ENCODE assay signal across 9 cellular contexts in the genomic region with DNA sequence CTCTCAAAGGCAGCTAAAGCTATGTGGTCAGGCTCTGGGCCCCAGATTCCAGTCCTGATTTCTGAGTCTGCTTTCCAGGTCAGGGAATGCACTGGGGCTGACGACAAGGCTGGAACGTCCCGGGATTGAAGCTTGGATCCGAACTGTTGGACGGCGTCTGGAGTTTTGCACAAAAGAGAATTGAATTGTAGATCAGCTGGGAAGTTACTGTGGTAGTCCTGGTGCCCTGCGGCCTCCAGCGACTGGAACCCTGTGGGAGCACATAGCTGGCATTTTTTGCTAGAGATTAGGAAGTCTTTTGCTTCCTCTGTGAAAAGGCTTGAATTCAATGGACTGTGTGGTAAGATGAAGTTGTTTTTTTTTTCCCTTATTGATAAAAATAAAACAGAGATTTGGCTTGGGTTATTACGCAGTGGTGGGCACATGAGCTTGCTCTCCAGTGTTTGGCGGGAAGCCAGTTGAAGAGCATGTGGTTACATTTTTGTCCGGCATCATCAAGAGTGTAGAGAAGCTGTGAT. TPM values are rescaled to one million over a fixed set of nuclear protein-coding genes. Genes with fewer than 3 reads are reported as not detected.
DNase-seq lines count a peak whose midpoint lies in the region; ATAC-seq and TF ChIP-seq lines count a peak whose summit lies in the region.
"Had no signal": no experiment of that assay in that cellular context is flagged by ENCODE, and none has a peak within 500 bp of the region (broad histone marks: within the 10 kb centered on the region; RNA-seq: fewer than 3 reads in every experiment).

A gene (plus strand): TSS at position 51 of the 518 bp plus-strand sequence.

- H3K27me3 ChIP-seq in adipocyte (replicated peaks; ENCODE audit: control insufficient read depth, insufficient read depth, low read length) (no peaks in the 10 kb centered on the region), heart left ventricle (no peaks in the 10 kb centered on the region)

- peak in 3 of 4 donors; percentile 14 to 63 (median 24) for ATAC-seq in heart left ventricle
- no peak for ATAC-seq in HG02623 (IDR thresholded peaks at IDR 0.05; ENCODE audit: unreplicated experiment)
- ATAC-seq in GM18909 (IDR thresholded peaks at IDR 0.05; ENCODE audit: poor library complexity, unreplicated experiment), result no peak

- H3K4me3 ChIP-seq in adipocyte (ENCODE audit: low read length) (no peak within 1 kb of the TSS), heart left ventricle (no peak within 1 kb of the TSS)

- DNase-seq in GM03348 (ENCODE audit: low spot score) (peak; percentile 25), adipocyte (ENCODE audit: low read depth) (peak; percentile 56), heart left ventricle (peak in 3 of 5 donors; percentile 25 to 35 (median 27)), putamen (ENCODE audit: low spot score) (peak; percentile 11), NCI-H345 (lab: John Stamatoyannopoulos, UW) (no peak)
- no peak for DNase-seq in stimulated activated naive CD4-positive, alpha-beta T cell (lab: John Stamatoyannopoulos, UW)
- DNase-seq: SHP77 had no signal

- WGBS in heart left ventricle, 4 donors, result 24 to 34% (median 26%) methylated on average over 11 of the region's 11 CpGs

- no peak for TF ChIP-seq CTCF in heart left ventricle (IDR thresholded peaks at IDR 0.05)

- peak within 1 kb of the TSS in 6 of 12 donors; percentile 1 to 66 (median 16) for H3K27ac ChIP-seq in heart left ventricle

- H3K36me3 ChIP-seq in adipocyte (ENCODE audit: control insufficient read depth, insufficient read depth, low read length, severe bottlenecking) (no peaks in the 10 kb centered on the region), heart left ventricle (no peaks in the 10 kb centered on the region)

- H3K9me3 ChIP-seq in adipocyte (ENCODE audit: control insufficient read depth, low read length) (peaks cover 4% of the 10 kb centered on the region), heart left ventricle (no peaks in the 10 kb centered on the region)

- intact Hi-C loops in heart left ventricle (cut with DNase I), result no loop called here

- TF ChIP-seq POLR2A in heart left ventricle (IDR thresholded peaks at IDR 0.05), result no peak

- H3K4me1 ChIP-seq in adipocyte (ENCODE audit: control insufficient read depth, insufficient read depth, low read length) (peaks cover 7% of the 10 kb centered on the region), heart left ventricle (peaks cover 0 to 26% (median 10%) of the 10 kb centered on the region in 12 donors)

- H3K9ac ChIP-seq in adipocyte (ENCODE audit: low read length), result no peak within 1 kb of the TSS

RNA-seq across cellular contexts. Expression of the gene that starts here (rescaled TPM):
- 100 to 1,000 TPM; 194 to 310 (median 227) TPM for total RNA-seq in heart left ventricle
- polyA plus RNA-seq in heart left ventricle, result 100 to 1,000 TPM in 1 of 2 donors, 10 to 100 TPM in 1; 83.0 to 284 TPM

Comparison
In these comparisons a context has a peak if more than half of its experiments do, and no peak if none do; other contexts are left out.
1. DNase-seq: peak in GM03348 (single experiment), adipocyte (single experiment), heart left ventricle (3 of 5) and putamen (single experiment); none in NCI-H345 (single experiment) and stimulated activated naive CD4-positive, alpha-beta T cell (0 of 6).
2. ATAC-seq: peak in heart left ventricle (3 of 4); none in HG02623 (single experiment) and GM18909 (single experiment).